Comparison of ENCODE assay signal across 18 cellular contexts in genomic region chr6:13847651-13848050, GRCh38.
"Had no signal": no experiment of that assay in that cellular context is flagged by ENCODE, and none has a peak within 500 bp of the region (broad histone marks: within the 10 kb centered on the region; RNA-seq: fewer than 3 reads in every experiment).

No MANE protein-coding gene starts in this region.

- H3K27ac Mint-ChIP-seq: activated CD4-positive, alpha-beta T cell treated with anti-CD3 and anti-CD28 coated beads for 36 hours; activated CD8-positive, alpha-beta memory T cell treated with anti-CD3 and anti-CD28 coated beads, Interleukin-2, amount 10 ng/mL, durations not matched to agents 7 days and 5 days; activated naive CD8-positive, alpha-beta T cell treated with anti-CD3 and anti-CD28 coated beads, Interleukin-2, amount 10 ng/mL, durations not matched to agents 7 days and 5 days; activated T-helper 2 cell treated with anti-CD3 and anti-CD28 coated beads, Interferon-gamma antibody, Interleukin-2, Interleukin-4, amounts not matched to agents 10 μg/mL and 5 μg/mL and 100 μg/mL, durations not matched to agents 14 hours and 24 hours and 36 hours; naive thymus-derived CD4-positive, alpha-beta T cell; T-helper 2 cell treated with Interferon-gamma antibody and Interleukin-4, amounts not matched to agents 5 μg/mL and 100 μg/mL, for 36 hours had no signal

- ATAC-seq: activated CD4-positive, alpha-beta T cell treated with anti-CD3 and anti-CD28 coated beads for 36 hours; activated CD8-positive, alpha-beta memory T cell treated with anti-CD3 and anti-CD28 coated beads, Interleukin-2, amount 10 ng/mL, durations not matched to agents 7 days and 5 days; naive thymus-derived CD4-positive, alpha-beta T cell had no signal

- H3K4me1 Mint-ChIP-seq: activated CD8-positive, alpha-beta memory T cell treated with anti-CD3 and anti-CD28 coated beads, Interleukin-2, amount 10 ng/mL, durations not matched to agents 7 days and 5 days; activated naive CD8-positive, alpha-beta T cell treated with anti-CD3 and anti-CD28 coated beads, Interleukin-2, amount 10 ng/mL, durations not matched to agents 7 days and 5 days; naive thymus-derived CD4-positive, alpha-beta T cell had no signal

- H3K9me3 ChIP-seq: thyroid gland had no signal

- FAIRE-seq: TTC549 had no signal

- H3K4me1 ChIP-seq: thyroid gland had no signal

- H3K4me3 Mint-ChIP-seq: activated CD4-positive, alpha-beta T cell treated with anti-CD3 and anti-CD28 coated beads for 36 hours; activated CD8-positive, alpha-beta memory T cell treated with anti-CD3 and anti-CD28 coated beads, Interleukin-2, amount 10 ng/mL, durations not matched to agents 7 days and 5 days; activated naive CD8-positive, alpha-beta T cell treated with anti-CD3 and anti-CD28 coated beads, Interleukin-2, amount 10 ng/mL, durations not matched to agents 7 days and 5 days; naive thymus-derived CD4-positive, alpha-beta T cell; T-helper 2 cell treated with Interferon-gamma antibody and Interleukin-4, amounts not matched to agents 5 μg/mL and 100 μg/mL, for 36 hours had no signal

- H3K27ac ChIP-seq: cardiac muscle cell, dorsolateral prefrontal cortex, thyroid gland had no signal

- H3K27me3 ChIP-seq: cardiac muscle cell, dorsolateral prefrontal cortex, thyroid gland had no signal

- H3K9me3 Mint-ChIP-seq: activated naive CD8-positive, alpha-beta T cell treated with anti-CD3 and anti-CD28 coated beads, Interleukin-2, amount 10 ng/mL, durations not matched to agents 7 days and 5 days; activated T-helper 2 cell treated with anti-CD3 and anti-CD28 coated beads, Interferon-gamma antibody, Interleukin-2, Interleukin-4, amounts not matched to agents 10 μg/mL and 5 μg/mL and 100 μg/mL, durations not matched to agents 14 hours and 24 hours and 36 hours; T-helper 2 cell treated with Interferon-gamma antibody and Interleukin-4, amounts not matched to agents 5 μg/mL and 100 μg/mL, for 36 hours had no signal

- H3K4me3 ChIP-seq: cardiac muscle cell, dorsolateral prefrontal cortex, thyroid gland had no signal

- H3K36me3 ChIP-seq: cardiac muscle cell, thyroid gland had no signal

- H3K36me3 Mint-ChIP-seq: activated CD8-positive, alpha-beta memory T cell treated with anti-CD3 and anti-CD28 coated beads, Interleukin-2, amount 10 ng/mL, durations not matched to agents 7 days and 5 days; activated naive CD8-positive, alpha-beta T cell treated with anti-CD3 and anti-CD28 coated beads, Interleukin-2, amount 10 ng/mL, durations not matched to agents 7 days and 5 days; naive thymus-derived CD4-positive, alpha-beta T cell had no signal

- DNase-seq: activated CD4-positive, alpha-beta T cell treated with anti-CD3 and anti-CD28 coated beads for 36 hours; activated CD4-positive, alpha-beta T cell treated with anti-CD3 and anti-CD28 coated beads, Interleukin-2, amount 50 U/mL, for 48 hours; activated CD8-positive, alpha-beta memory T cell treated with anti-CD3 and anti-CD28 coated beads, Interleukin-2, amount 10 ng/mL, durations not matched to agents 7 days and 5 days; activated naive CD4-positive, alpha-beta T cell treated with Interleukin-2 at 50 U/mL for 16 hours; activated naive CD8-positive, alpha-beta T cell treated with anti-CD3 and anti-CD28 coated beads, Interleukin-2, amount 10 ng/mL, durations not matched to agents 7 days and 5 days; amygdala; dorsolateral prefrontal cortex; foreskin melanocyte; mesenchymal stem cell; naive thymus-derived CD4-positive, alpha-beta T cell; posterior cingulate gyrus; stimulated activated CD4-positive, alpha-beta T cell treated with anti-CD3 and anti-CD28 coated beads, Interleukin-2, amount 100 ng/mL, for 24 hours; stimulated activated naive CD4-positive, alpha-beta T cell treated with Interleukin-2 at 50 U/mL for 16 hours; thyroid gland had no signal
